15 cellular contexts compared by ENCODE assay signal in the genomic region with DNA sequence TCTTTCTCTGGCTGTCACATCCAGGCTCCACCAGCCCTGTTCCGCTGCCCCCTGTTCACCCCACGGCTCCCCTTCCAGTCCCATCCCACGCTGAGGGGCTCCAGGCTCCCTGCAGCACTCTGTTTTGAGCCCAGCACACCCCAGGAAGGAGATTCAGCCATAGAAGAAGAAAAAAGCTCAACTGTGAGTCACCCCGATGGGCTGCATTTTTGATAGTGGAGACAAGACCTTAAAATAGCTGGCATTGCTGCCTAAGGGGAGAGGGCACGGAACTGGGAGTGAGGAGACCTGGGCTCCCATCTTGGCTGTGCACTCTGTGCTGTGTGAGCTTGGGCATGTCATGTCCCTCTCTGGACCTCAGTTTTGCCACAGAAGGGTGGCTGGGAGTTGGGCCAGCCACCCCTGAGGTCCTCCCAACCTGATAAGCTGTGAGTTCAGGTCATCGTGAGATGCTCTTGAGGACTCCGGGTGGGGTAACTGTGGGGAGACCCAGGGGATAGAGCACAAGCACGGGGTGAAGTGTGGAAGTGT. TPM values are rescaled to one million over a fixed set of nuclear protein-coding genes. Genes with fewer than 3 reads are reported as not detected.
DNase-seq lines count a peak whose midpoint lies in the region; ATAC-seq and TF ChIP-seq lines count a peak whose summit lies in the region.
"Had no signal": no experiment of that assay in that cellular context is flagged by ENCODE, and none has a peak within 500 bp of the region (broad histone marks: within the 10 kb centered on the region; RNA-seq: fewer than 3 reads in every experiment).

No MANE protein-coding gene starts in this region.

- BruUV-seq in Caco-2 (replicated peaks; lab: Mats Ljungman, UMichigan): no TSS peak

- TF ChIP-seq RAD21 in SK-N-SH (IDR thresholded peaks at IDR 0.05; ENCODE audit: low read length): no peak

- no peaks in the 10 kb centered on the region for H3K36me3 Mint-ChIP-seq in Caco-2 (ENCODE audit: insufficient read depth, unreplicated experiment)
- H3K36me3 Mint-ChIP-seq in naive thymus-derived CD4-positive, alpha-beta T cell: no peaks in the 10 kb centered on the region
- H3K36me3 Mint-ChIP-seq: WTC11 had no signal

- H2AFZ ChIP-seq in SK-N-SH (ENCODE audit: low read depth) (peak overlapping the region; percentile 87), neuron (ENCODE audit: low read depth, low read length) (peak overlapping the region; percentile 74)

- no peaks in the 10 kb centered on the region for H3K27me3 Mint-ChIP-seq in Caco-2 (ENCODE audit: insufficient read depth, unreplicated experiment)
- H3K27me3 Mint-ChIP-seq in naive thymus-derived CD4-positive, alpha-beta T cell: no peaks in the 10 kb centered on the region

- H3K4me1 ChIP-seq in Caco-2 (peaks cover 21% of the 10 kb centered on the region), SK-N-SH (ENCODE audit: control insufficient read depth in 1 of 2, insufficient read depth in 2 of 2, low read depth in 1 of 2, low read length in 1 of 2) (peaks cover 9 to 14% of the 10 kb centered on the region in 2 experiments; a peak in 2 of 4 replicates), neuron (ENCODE audit: insufficient read depth, low read length) (peaks cover 18% of the 10 kb centered on the region), mucosa of descending colon (ENCODE audit: low read depth) (no peaks in the 10 kb centered on the region)
- no peaks in the 10 kb centered on the region for H3K4me1 ChIP-seq in naive thymus-derived CD4-positive, alpha-beta T cell (ENCODE audit: control insufficient read depth in 2 of 2, insufficient read depth in 2 of 2, low read length in 2 of 2)
- H3K4me1 ChIP-seq: uterus had no signal

- no peaks in the 10 kb centered on the region for H3K79me2 ChIP-seq in SK-N-SH (ENCODE audit: insufficient read depth)

- no peak for TF ChIP-seq EP300 in SK-N-SH (IDR thresholded peaks at IDR 0.05; ENCODE audit: borderline replicate concordance in 1 of 2, low read depth in 1 of 2, low read length in 1 of 2)

- WGBS in SK-N-SH (ENCODE audit: low lambda C conversion rate): 68% methylated on average over 7 of the region's 8 CpGs

- H3F3A ChIP-seq in SK-N-SH (replicated peaks; ENCODE audit: insufficient read depth): no peaks in the 10 kb centered on the region

- no peaks in the 10 kb centered on the region for H3K9me3 Mint-ChIP-seq in Caco-2 (ENCODE audit: unreplicated experiment)
- no peaks in the 10 kb centered on the region for H3K9me3 Mint-ChIP-seq in naive thymus-derived CD4-positive, alpha-beta T cell
- H3K9me3 Mint-ChIP-seq: WTC11 had no signal

- intact Hi-C loops in Caco-2 (cut with micrococcal nuclease; ENCODE audit: unreplicated experiment) (no loop called here), mucosa of descending colon (cut with DNase I, micrococcal nuclease) (no loop called here)
- intact Hi-C loops in naive thymus-derived CD4-positive, alpha-beta T cell (cut with micrococcal nuclease): no loop called here

- no peak overlapping the region for H3K4me3 ChIP-seq in Caco-2 (ENCODE audit: low read depth, low read length)
- no peak overlapping the region for H3K4me3 ChIP-seq in SK-N-SH (ENCODE audit: low read depth in 2 of 2, low read length in 1 of 2)
- no peak overlapping the region for H3K4me3 ChIP-seq in fibroblast of pulmonary artery (replicated peaks; ENCODE audit: low read depth, low read length)
- H3K4me3 ChIP-seq in neuron (ENCODE audit: low read length): no peak overlapping the region
- H3K4me3 ChIP-seq in naive thymus-derived CD4-positive, alpha-beta T cell (ENCODE audit: low read length): no peak overlapping the region
- no peak overlapping the region for H3K4me3 ChIP-seq in mucosa of descending colon
- H3K4me3 ChIP-seq: uterus had no signal

- no peak overlapping the region for H3K4me3 Mint-ChIP-seq in Caco-2 (ENCODE audit: unreplicated experiment)
- no peak overlapping the region for H3K4me3 Mint-ChIP-seq in naive thymus-derived CD4-positive, alpha-beta T cell
- H3K4me3 Mint-ChIP-seq: WTC11 had no signal

- H3K27ac Mint-ChIP-seq in Caco-2 (ENCODE audit: unreplicated experiment): peak overlapping the region; percentile 82
- no peak overlapping the region for H3K27ac Mint-ChIP-seq in naive thymus-derived CD4-positive, alpha-beta T cell
- H3K27ac Mint-ChIP-seq: WTC11 had no signal

- no peak overlapping the region; a peak in 1 of 4 replicates for H3K27ac ChIP-seq in SK-N-SH (ENCODE audit: low read depth in 2 of 2, low read length in 1 of 2)
- no peak overlapping the region for H3K27ac ChIP-seq in naive thymus-derived CD4-positive, alpha-beta T cell (ENCODE audit: low read depth, low read length)

- H3K9me2 ChIP-seq in SK-N-SH: no peaks in the 10 kb centered on the region

- POLR2A ChIA-PET in Caco-2 (lab: Charles Lee): no interaction called here
- POLR2A ChIA-PET in SK-N-SH (lab: Yijun Ruan, JAX): no interaction called here
- POLR2A ChIA-PET in naive thymus-derived CD4-positive, alpha-beta T cell (lab: Charles Lee): no interaction called here

- H3K9me3 ChIP-seq in Caco-2 (no peaks in the 10 kb centered on the region), SK-N-SH (no peaks in the 10 kb centered on the region), neuron (ENCODE audit: low read length) (no peaks in the 10 kb centered on the region), mucosa of descending colon (no peaks in the 10 kb centered on the region)
- H3K9me3 ChIP-seq in naive thymus-derived CD4-positive, alpha-beta T cell (ENCODE audit: control insufficient read depth in 2 of 3, low read length in 3 of 3): no peaks in the 10 kb centered on the region
- H3K9me3 ChIP-seq: uterus had no signal

- no peak for DNase-seq in Caco-2
- no peak for DNase-seq in SK-N-SH
- peak; percentile 52 for DNase-seq in fibroblast of pulmonary artery (ENCODE audit: low read depth)
- no peak for DNase-seq in naive thymus-derived CD4-positive, alpha-beta T cell
- DNase-seq in cerebellar cortex (ENCODE audit: low spot score): no peak
- DNase-seq in mucosa of descending colon: no peak
- DNase-seq in activated gamma-delta T cell (lab: John Stamatoyannopoulos, UW): no peak
- DNase-seq: amniotic stem cell, NCI-H1417 treated with DMSO at 0.1 percent for 48 hours, NCI-H748 treated with DMSO at 0.1 percent for 48 hours, SHP77, uterus had no signal

- TF ChIP-seq CTCF in Caco-2 (IDR thresholded peaks at IDR 0.05; ENCODE audit: insufficient read depth in 1 of 2, low read depth in 1 of 2, low read length in 1 of 2, severe bottlenecking in 1 of 2, unreplicated experiment in 1 of 2): no peak
- no peak for TF ChIP-seq CTCF in SK-N-SH (IDR thresholded peaks at IDR 0.05)
- no peak for TF ChIP-seq CTCF in fibroblast of pulmonary artery (IDR thresholded peaks at IDR 0.05; ENCODE audit: low read length, missing control alignments)
- no peak for TF ChIP-seq CTCF in mucosa of descending colon (IDR thresholded peaks at IDR 0.05)

- H3K36me3 ChIP-seq in Caco-2 (ENCODE audit: control insufficient read depth, insufficient read depth, low read length) (no peaks in the 10 kb centered on the region), SK-N-SH (replicated peaks in 1 of 2; ENCODE audit: control insufficient read depth in 1 of 2, insufficient read depth in 2 of 2, low read length in 1 of 2) (no peaks in the 10 kb centered on the region), neuron (ENCODE audit: insufficient read depth, low read length) (no peaks in the 10 kb centered on the region), mucosa of descending colon (ENCODE audit: low read depth) (no peaks in the 10 kb centered on the region)
- H3K36me3 ChIP-seq in naive thymus-derived CD4-positive, alpha-beta T cell (ENCODE audit: control insufficient read depth in 2 of 3, insufficient read depth in 3 of 3, low read length in 3 of 3): no peaks in the 10 kb centered on the region
- H3K36me3 ChIP-seq: uterus had no signal

- H3K4me2 ChIP-seq in SK-N-SH: peak overlapping the region; percentile 52

- ATAC-seq in naive thymus-derived CD4-positive, alpha-beta T cell: no peak
- no peak for ATAC-seq in mucosa of descending colon
- ATAC-seq: HCT116, WTC11 had no signal

- H3K9ac ChIP-seq in SK-N-SH: peak overlapping the region; percentile 16; the same call in 1 of the 2 replicates

- CTCF ChIA-PET in Caco-2 (lab: Charles Lee) (interaction anchor here (1.1 to 1.7 kb wide), 3 partner anchors 26 to 53 kb away, joined by 3 to 5 read pairs (median 3); no protein-coding TSS in a partner anchor), SK-N-SH (lab: Yijun Ruan, JAX) (interaction anchor here (1.2 to 4.0 kb wide), 4 partner anchors 26 to 129 kb away, joined by 3 to 15 read pairs (median 8); no protein-coding TSS in a partner anchor)
- CTCF ChIA-PET in naive thymus-derived CD4-positive, alpha-beta T cell (lab: Charles Lee): no interaction called here

- H3K27me3 ChIP-seq in Caco-2 (replicated peaks; ENCODE audit: control insufficient read depth, insufficient read depth, low read length) (no peaks in the 10 kb centered on the region), SK-N-SH (ENCODE audit: insufficient read depth) (no peaks in the 10 kb centered on the region), neuron (ENCODE audit: insufficient read depth, low read length) (no peaks in the 10 kb centered on the region)
- no peaks in the 10 kb centered on the region for H3K27me3 ChIP-seq in naive thymus-derived CD4-positive, alpha-beta T cell (ENCODE audit: control insufficient read depth in 2 of 2, insufficient read depth in 2 of 2, low read length in 2 of 2)
- H3K27me3 ChIP-seq: uterus had no signal

- H3K4me1 Mint-ChIP-seq in Caco-2 (ENCODE audit: low read depth, unreplicated experiment): peaks cover 10% of the 10 kb centered on the region
- H3K4me1 Mint-ChIP-seq in naive thymus-derived CD4-positive, alpha-beta T cell: peaks cover 0 to 3% (median 0%) of the 10 kb centered on the region in 7 donors

- no peaks in the 10 kb centered on the region for H4K20me1 ChIP-seq in SK-N-SH (ENCODE audit: insufficient read depth)

TF ChIP-seq in SK-N-SH, 30 proteins besides CTCF, POLR2A, EP300 and RAD21 (continues in another document):
- peak; percentile 28; the same call in 1 of the 2 replicates for TF ChIP-seq FOSL2 (IDR thresholded peaks at IDR 0.05; ENCODE audit: borderline replicate concordance, low read depth)
- 0 out of 2 replicates have a peak, but pooled peaks have one; percentile 17 for TF ChIP-seq MEF2A (IDR thresholded peaks at IDR 0.05; ENCODE audit: borderline replicate concordance, low read depth)

RNA-seq across cellular contexts. Expression of a gene that starts 57.2 kb away (rescaled TPM):
- total RNA-seq in Caco-2 (2022) (8.9 and 10.5 TPM in 2 replicates), mucosa of descending colon (10 to 100 TPM; 11.5 to 18.5 (median 12.8) TPM)
- 3.8 and 4.5 TPM in 2 replicates for polyA plus RNA-seq in SK-N-SH (2012; rRNA removed)
- 2.1 and 3.6 TPM in 2 replicates for polyA plus RNA-seq in SK-N-SH (2012; cell fraction: cytosol; rRNA removed)
- 16.1 and 18.7 TPM in 2 replicates for polyA plus RNA-seq in SK-N-SH (2012; cell fraction: nucleus; rRNA removed)
- total RNA-seq in naive thymus-derived CD4-positive, alpha-beta T cell: under 1 TPM; 0.27 to 0.76 (median 0.40) TPM
- polyA plus RNA-seq in naive thymus-derived CD4-positive, alpha-beta T cell: not detected
